In the genomic region with DNA sequence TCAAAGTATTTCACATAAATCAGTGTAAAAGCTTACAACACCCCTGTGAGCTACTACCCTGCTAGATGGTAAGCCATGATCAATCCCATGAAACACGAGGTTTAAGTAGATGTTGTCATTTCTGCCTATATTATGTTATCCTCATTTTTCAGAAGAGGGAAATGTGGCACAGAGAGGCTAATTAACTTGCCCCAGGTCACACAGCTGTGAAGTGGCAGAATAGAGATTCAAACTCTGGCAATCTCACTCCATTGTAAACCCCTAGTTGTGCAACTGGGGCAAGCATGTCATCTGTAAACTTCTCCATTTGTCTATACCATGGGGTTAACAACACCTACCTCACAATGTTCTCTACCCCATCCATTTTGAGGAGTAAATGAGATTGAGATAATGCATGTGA, we compare ENCODE assay signal across 36 cellular contexts.
A peak's percentile ranks its signal among the peaks of the same experiment; 100 is the strongest.
DNase-seq lines count a peak whose midpoint lies in the region; ATAC-seq, FAIRE-seq and TF ChIP-seq lines count a peak whose summit lies in the region.
"Had no signal": no experiment of that assay in that cellular context is flagged by ENCODE, and none has a peak within 500 bp of the region (broad histone marks: within the 10 kb centered on the region; RNA-seq: fewer than 3 reads in every experiment).

No MANE protein-coding gene starts in this region.

- H4K8ac ChIP-seq in H1 (ENCODE audit: extremely low read depth, insufficient read depth, low read length) = no peak overlapping the region

- H3K27me3 Mint-ChIP-seq in osteocyte (ENCODE audit: unreplicated experiment) = no peaks in the 10 kb centered on the region
- H3K27me3 Mint-ChIP-seq in CD8-positive, alpha-beta memory T cell = peaks cover 0 to 1% of the 10 kb centered on the region in 2 donors
- H3K27me3 Mint-ChIP-seq: B cell; CD4-positive, alpha-beta memory T cell; CD4-positive, alpha-beta T cell had no signal

- H3K18ac ChIP-seq in H1 (ENCODE audit: extremely low read depth, low read length) = no peak overlapping the region

- CTCF ChIA-PET in K562 (lab: Yijun Ruan, JAX; ENCODE audit: low intra/inter-chr PET ratio) = no interaction called here
- CTCF ChIA-PET in H1 (lab: Charles Lee; ENCODE audit: partially characterized antibody) = interaction anchor here (0.8 to 1.0 kb wide), 4 partner anchors 11 to 39 kb away, joined by 3 to 4 read pairs (median 3); no protein-coding TSS in a partner anchor
- CTCF ChIA-PET in CD8-positive, alpha-beta memory T cell (lab: Charles Lee) = interaction anchor here (0.9 kb wide), 1 partner anchor 39 kb away, joined by 3 read pairs; no protein-coding TSS in a partner anchor

- no peak overlapping the region for H2BK15ac ChIP-seq in H1 (ENCODE audit: low read length)

- H3K23me2 ChIP-seq in H1 (ENCODE audit: low read depth, low read length) = no peaks in the 10 kb centered on the region

- no peaks in the 10 kb centered on the region for H3K36me3 ChIP-seq in K562 (ENCODE audit: control insufficient read depth, insufficient read depth, low read length)
- H3K36me3 ChIP-seq in H1 (ENCODE audit: control insufficient read depth in 2 of 4, insufficient read depth in 4 of 4, low read length in 3 of 4) = no peaks in the 10 kb centered on the region
- H3K36me3 ChIP-seq in CD8-positive, alpha-beta memory T cell (ENCODE audit: insufficient read depth, low read length) = no peaks in the 10 kb centered on the region

- no peaks in the 10 kb centered on the region for H3K79me1 ChIP-seq in H1 (ENCODE audit: low read depth, low read length)

- H3K27ac Mint-ChIP-seq in osteocyte (ENCODE audit: unreplicated experiment) = no peak overlapping the region
- H3K27ac Mint-ChIP-seq in CD8-positive, alpha-beta memory T cell = no peak overlapping the region
- H3K27ac Mint-ChIP-seq: B cell; CD14-positive monocyte; CD4-positive, alpha-beta memory T cell; CD4-positive, alpha-beta T cell; CD4-positive, CD25-positive, alpha-beta regulatory T cell; CD8-positive, alpha-beta T cell had no signal

- no TSS peak for BruUV-seq in K562 (replicated peaks; lab: Mats Ljungman, UMichigan)

- POLR2A ChIA-PET in K562 (lab: Yijun Ruan, JAX) = no interaction called here
- POLR2A ChIA-PET in H1 (lab: Charles Lee; ENCODE audit: partially characterized antibody) = no interaction called here
- POLR2A ChIA-PET in CD8-positive, alpha-beta memory T cell (lab: Charles Lee) = no interaction called here

- no peaks in the 10 kb centered on the region for H3K9me1 ChIP-seq in K562 (ENCODE audit: control insufficient read depth, insufficient read depth, low read length)

- H2AFZ ChIP-seq in K562 (ENCODE audit: low read depth, low read length) (no peak overlapping the region), H1 (ENCODE audit: low read length) (no peak overlapping the region)

- DNase-seq in K562 (ENCODE audit: extremely low read depth in 1 of 4, low spot score in 3 of 4) (no peak), H1 (ENCODE audit: low read depth in 1 of 2, low spot score in 2 of 2) (no peak), islet precursor cell (peak; percentile 0), osteocyte (ENCODE audit: extremely low spot score, unreplicated experiment) (peak; percentile 6), H4 (ENCODE audit: low spot score) (no peak), GM12891 (ENCODE audit: insufficient read length, low spot score) (no peak), DMS53 treated with DMSO at 0.1 percent for 48 hours (lab: John Stamatoyannopoulos, UW; ENCODE audit: unreplicated experiment) (no peak)
- no peak for DNase-seq in CD8-positive, alpha-beta memory T cell
- DNase-seq: 8988T; ACHN; AML-193; BE2C; C1 segment of cervical spinal cord; Caco-2; Calu3; CD4-positive, alpha-beta memory T cell; CD4-positive, alpha-beta T cell; CD4-positive, CD25-positive, alpha-beta regulatory T cell; CD8-positive, alpha-beta T cell; COR-L47; DMS 273 treated with DMSO at 0.1 percent for 48 hours; DMS153; DMS53; DMS79; DMS79 treated with DMSO at 0.1 percent for 48 hours; DND-41; EL had no signal

- H3K4me2 ChIP-seq in K562 (ENCODE audit: insufficient read depth, low read length) (no peak overlapping the region), H1 (ENCODE audit: insufficient read depth in 1 of 2, low read depth in 2 of 2, low read length in 2 of 2) (no peak overlapping the region)
- H3K4me2 ChIP-seq: A549; BLaER1; BLaER1 treated with 17β-estradiol and CSF1 and Interleukin-3, amounts not matched to agents 10 nM and 100 nM had no signal

- no peak for ATAC-seq in K562
- ATAC-seq: A549; CD8-positive, alpha-beta T cell had no signal

- TF ChIP-seq CTCF in K562 (IDR thresholded peaks at IDR 0.05 in 2 of 3, conservative IDR thresholded peaks at IDR 0.05 in 1 of 3; ENCODE audit: insufficient read depth in 2 of 3, low read depth in 1 of 3, low read length in 3 of 3) (no peak), H1 (IDR thresholded peaks at IDR 0.05; ENCODE audit: control extremely low read depth in 1 of 3, insufficient read depth in 1 of 3, low read depth in 1 of 3, low read length in 3 of 3) (no peak), osteocyte (IDR thresholded peaks at IDR 0.05) (no peak)

- in situ Hi-C loops in K562 (cut with MboI) = no loop called here

- no peak overlapping the region for H2AK5ac ChIP-seq in H1 (ENCODE audit: low read depth, low read length)

- no peak for TF ChIP-seq RAD21 in K562 (CRISPR knock-in tag; conservative IDR thresholded peaks at IDR 0.05 in 1 of 2, IDR thresholded peaks at IDR 0.05 in 1 of 2)
- TF ChIP-seq RAD21 in H1 (IDR thresholded peaks at IDR 0.05 in 1 of 2, conservative IDR thresholded peaks at IDR 0.05 in 1 of 2; ENCODE audit: low read depth in 2 of 2, low read length in 2 of 2) = no peak

- FAIRE-seq in K562 (lab: Jason Lieb, UNC) = no peak
- no peak for FAIRE-seq in H1 (lab: Jason Lieb, UNC)
- FAIRE-seq in GM12891 (lab: Jason Lieb, UNC) = no peak
- FAIRE-seq: A204.1, A549, D721Med had no signal

- no peak overlapping the region for H4K91ac ChIP-seq in H1 (replicated peaks; ENCODE audit: insufficient read length, low read length)

- no peak overlapping the region for H3K56ac ChIP-seq in H1 (replicated peaks; ENCODE audit: insufficient read length, low read depth, low read length)

- H3K9me3 ChIP-seq in K562 (replicated peaks; ENCODE audit: control insufficient read depth, insufficient read depth, low read depth, low read length) (no peaks in the 10 kb centered on the region), H1 (ENCODE audit: insufficient read depth in 2 of 2, low read depth in 1 of 2, low read length in 1 of 2) (no peaks in the 10 kb centered on the region)
- H3K9me3 ChIP-seq in CD8-positive, alpha-beta memory T cell (ENCODE audit: low read length) = no peaks in the 10 kb centered on the region
- H3K9me3 ChIP-seq: A549, BE2C, Caco-2 had no signal

- H4K20me1 ChIP-seq in K562 (replicated peaks; ENCODE audit: control insufficient read depth, insufficient read depth, low read length) = no peaks in the 10 kb centered on the region
- no peaks in the 10 kb centered on the region for H4K20me1 ChIP-seq in H1 (replicated peaks in 1 of 2; ENCODE audit: control insufficient read depth in 1 of 2, insufficient read depth in 2 of 2, low read length in 2 of 2)
- H4K20me1 ChIP-seq: BLaER1; BLaER1 treated with 17β-estradiol and CSF1 and Interleukin-3, amounts not matched to agents 10 nM and 100 nM had no signal

- no peaks in the 10 kb centered on the region for H3K4me1 ChIP-seq in K562 (replicated peaks in 1 of 2; ENCODE audit: control insufficient read depth in 2 of 2, insufficient read depth in 2 of 2, low read length in 2 of 2)
- peaks cover 0 to 5% (median under 1%) of the 10 kb centered on the region in 4 experiments; a peak in 3 of 7 replicates for H3K4me1 ChIP-seq in H1 (replicated peaks in 1 of 4; ENCODE audit: control insufficient read depth in 3 of 4, insufficient read depth in 4 of 4, low read length in 3 of 4)
- H3K4me1 ChIP-seq in CD8-positive, alpha-beta memory T cell (ENCODE audit: insufficient read depth, low read length) = no peaks in the 10 kb centered on the region
- H3K4me1 ChIP-seq: A549, Caco-2 had no signal

- H2BK120ac ChIP-seq in H1 (replicated peaks; ENCODE audit: low read depth, low read length) = no peak overlapping the region

- no peak overlapping the region for H2BK5ac ChIP-seq in H1 (ENCODE audit: low read depth, low read length)

- no peak overlapping the region for H3K14ac ChIP-seq in H1 (ENCODE audit: insufficient read length)

- H3K4me1 Mint-ChIP-seq in osteocyte (ENCODE audit: unreplicated experiment) = no peaks in the 10 kb centered on the region
- H3K4me1 Mint-ChIP-seq in CD8-positive, alpha-beta memory T cell = no peaks in the 10 kb centered on the region
- H3K4me1 Mint-ChIP-seq: B cell; CD4-positive, alpha-beta memory T cell; CD4-positive, CD25-positive, alpha-beta regulatory T cell had no signal

- no peaks in the 10 kb centered on the region for H3K36me3 Mint-ChIP-seq in osteocyte (ENCODE audit: unreplicated experiment)
- no peaks in the 10 kb centered on the region for H3K36me3 Mint-ChIP-seq in CD8-positive, alpha-beta memory T cell
- H3K36me3 Mint-ChIP-seq: CD14-positive monocyte; CD4-positive, alpha-beta memory T cell; CD4-positive, CD25-positive, alpha-beta regulatory T cell; CD8-positive, alpha-beta T cell had no signal

- 0% methylated on average over 1 of the region's 1 CpG for WGBS in K562 (ENCODE audit: insufficient coverage, low coverage, missing lambda C conversion rate)
- WGBS in H1 (ENCODE audit: extremely low coverage in 1 of 2, insufficient coverage in 1 of 2, insufficient read length in 1 of 2, insufficient replicate concordance in 2 of 2, low coverage in 1 of 2, low lambda C conversion rate in 2 of 2, missing lambda C conversion rate in 1 of 2), 2 experiments = 76% methylated on average over 1 of the region's 1 CpG; no CpG with 5 or more reads in 1 of the 2 experiments

- TF ChIP-seq EP300 in K562 (IDR thresholded peaks at IDR 0.05; ENCODE audit: low read length) = no peak
- TF ChIP-seq EP300 in H1 (IDR thresholded peaks at IDR 0.05; ENCODE audit: borderline replicate concordance in 1 of 2, low read depth in 2 of 2, low read length in 2 of 2) = no peak

- H2BK12ac ChIP-seq in H1 (ENCODE audit: low read depth, low read length) = no peak overlapping the region

- H3K23ac ChIP-seq in H1 (ENCODE audit: insufficient read length) = no peak overlapping the region

- H3K4ac ChIP-seq in H1 (replicated peaks; ENCODE audit: insufficient read length, low read depth, low read length) = no peak overlapping the region

- H3K9ac ChIP-seq in K562 (ENCODE audit: insufficient read depth in 1 of 2, low read depth in 2 of 2, low read length in 2 of 2) (no peak overlapping the region), H1 (replicated peaks in 1 of 4; ENCODE audit: extremely low read depth in 1 of 4, low read depth in 3 of 4, low read length in 3 of 4) (no peak overlapping the region)
- H3K9ac ChIP-seq: BLaER1; BLaER1 treated with 17β-estradiol and CSF1 and Interleukin-3, amounts not matched to agents 10 nM and 100 nM had no signal

- no peak overlapping the region for H3K4me3 ChIP-seq in K562
- no peak overlapping the region for H3K4me3 ChIP-seq in H1 (ENCODE audit: extremely low read depth in 1 of 4, insufficient read depth in 2 of 4, low read depth in 3 of 4, low read length in 4 of 4)
- no peak overlapping the region for H3K4me3 ChIP-seq in CD8-positive, alpha-beta memory T cell (ENCODE audit: low read length)
- H3K4me3 ChIP-seq: A549; BLaER1; BLaER1 treated with 17β-estradiol and CSF1 and Interleukin-3, amounts not matched to agents 10 nM and 100 nM had no signal

- H3K9me3 Mint-ChIP-seq in osteocyte (ENCODE audit: unreplicated experiment) = no peaks in the 10 kb centered on the region
- H3K9me3 Mint-ChIP-seq in CD8-positive, alpha-beta memory T cell = no peaks in the 10 kb centered on the region
- H3K9me3 Mint-ChIP-seq: CD4-positive, alpha-beta memory T cell; CD4-positive, alpha-beta T cell; CD8-positive, alpha-beta T cell had no signal

- H3K79me2 ChIP-seq in K562 (ENCODE audit: control insufficient read depth, insufficient read depth, low read length) (no peaks in the 10 kb centered on the region), H1 (ENCODE audit: control insufficient read depth in 1 of 2, insufficient read depth in 2 of 2, low read length in 2 of 2) (no peaks in the 10 kb centered on the region)

- no peak overlapping the region for H4K5ac ChIP-seq in H1 (ENCODE audit: insufficient read length, low read depth, low read length)

- H3K27me3 ChIP-seq in K562 (ENCODE audit: control insufficient read depth in 2 of 2, insufficient read depth in 2 of 2, low read length in 2 of 2) (peaks cover 2 to 4% of the 10 kb centered on the region in 2 experiments; a peak in 2 of 5 replicates), H1 (replicated peaks in 1 of 4; ENCODE audit: control insufficient read depth in 3 of 4, extremely low read depth in 1 of 4, insufficient read depth in 3 of 4, low read length in 3 of 4) (no peaks in the 10 kb centered on the region)
- H3K27me3 ChIP-seq in CD8-positive, alpha-beta memory T cell (ENCODE audit: insufficient read depth, low read length, poor library complexity, severe bottlenecking) = no peaks in the 10 kb centered on the region
- H3K27me3 ChIP-seq: BE2C; BLaER1; BLaER1 treated with 17β-estradiol and CSF1 and Interleukin-3, amounts not matched to agents 10 nM and 100 nM had no signal

- intact Hi-C loops in K562 (cut with micrococcal nuclease) = no loop called here

- no peak overlapping the region for H3K4me3 Mint-ChIP-seq in osteocyte (ENCODE audit: unreplicated experiment)
- no peak overlapping the region for H3K4me3 Mint-ChIP-seq in CD8-positive, alpha-beta memory T cell
- H3K4me3 Mint-ChIP-seq: B cell; CD14-positive monocyte; CD4-positive, alpha-beta memory T cell; CD4-positive, alpha-beta T cell; CD4-positive, CD25-positive, alpha-beta regulatory T cell; CD8-positive, alpha-beta T cell had no signal

- TF ChIP-seq POLR2A in K562 (conservative IDR thresholded peaks at IDR 0.05) = no peak
- no peak for TF ChIP-seq POLR2A in H1 (IDR thresholded peaks at IDR 0.05; ENCODE audit: control extremely low read depth in 1 of 2, low read depth in 2 of 2, low read length in 2 of 2)
- no peak for TF ChIP-seq POLR2A in GM12891 (IDR thresholded peaks at IDR 0.05; ENCODE audit: low read depth, low read length)

- H3K27ac ChIP-seq in K562 (ENCODE audit: extremely low read depth, low read depth, low read length) (no peak overlapping the region), H1 (ENCODE audit: low read depth, low read length) (no peak overlapping the region)
- no peak overlapping the region for H3K27ac ChIP-seq in CD8-positive, alpha-beta memory T cell (ENCODE audit: low read depth, low read length)
- H3K27ac ChIP-seq: 22Rv1, A549, BLaER1, C4-2B had no signal

- no peak overlapping the region for H2BK20ac ChIP-seq in H1 (ENCODE audit: low read length)

Comparison
In these comparisons a context has a peak if more than half of its experiments do, and no peak if none do; other contexts are left out.
1. DNase-seq: peak in islet precursor cell (single experiment) and osteocyte (single experiment); none in K562 (0 of 4), H1 (0 of 2), H4 (single experiment), GM12891 (single experiment), CD8-positive, alpha-beta memory T cell (0 of 5) and DMS53 treated with DMSO at 0.1 percent for 48 hours (single experiment).